ENCODE assay signal across 29 cellular contexts in genomic region chr6:87847135-87847829, GRCh38.
"Had no signal": no experiment of that assay in that cellular context is flagged by ENCODE, and none has a peak within 500 bp of the region (broad histone marks: within the 10 kb centered on the region; RNA-seq: fewer than 3 reads in every experiment).

No MANE protein-coding gene starts in this region.

- H3K36me3 ChIP-seq: MG63, SJCRH30 had no signal

- H2AFZ ChIP-seq: PC-9 had no signal

- H3K4me3 ChIP-seq: MG63, PC-9, SJCRH30 had no signal

- H3K9ac ChIP-seq: SK-N-SH had no signal

- H3K4me2 ChIP-seq: PC-9, SK-N-SH had no signal

- H3K9me3 ChIP-seq: MG63, SJCRH30, SK-N-SH had no signal

- DNase-seq: Kasumi-1, MG63, NCI-H1092 treated with DMSO at 0.1 percent for 48 hours, NCI-H1105 treated with DMSO at 0.1 percent for 48 hours, NCI-H1417, NCI-H1436, NCI-H146, NCI-H1694, NCI-H187, NCI-H1930, NCI-H2029 treated with DMSO at 0.1 percent for 48 hours, NCI-H2081 treated with DMSO at 0.1 percent for 48 hours, NCI-H2107, NCI-H2171, NCI-H226, NCI-H510A, NCI-H524, NCI-H748 treated with DMSO at 0.1 percent for 48 hours, NCI-H82, PC-9, SHP77, SIG-M5, SJCRH30, SK-N-SH, SW 1271, T-helper 1 cell had no signal

- H3K4me1 ChIP-seq: SJCRH30 had no signal

- H3K27ac ChIP-seq: PC-9, RWPE1, SJCRH30 had no signal

- ATAC-seq: Panc1, Right ventricle myocardium inferior had no signal

- H3K27me3 ChIP-seq: SJCRH30 had no signal
